14 cellular contexts compared by ENCODE assay signal in the genomic region with DNA sequence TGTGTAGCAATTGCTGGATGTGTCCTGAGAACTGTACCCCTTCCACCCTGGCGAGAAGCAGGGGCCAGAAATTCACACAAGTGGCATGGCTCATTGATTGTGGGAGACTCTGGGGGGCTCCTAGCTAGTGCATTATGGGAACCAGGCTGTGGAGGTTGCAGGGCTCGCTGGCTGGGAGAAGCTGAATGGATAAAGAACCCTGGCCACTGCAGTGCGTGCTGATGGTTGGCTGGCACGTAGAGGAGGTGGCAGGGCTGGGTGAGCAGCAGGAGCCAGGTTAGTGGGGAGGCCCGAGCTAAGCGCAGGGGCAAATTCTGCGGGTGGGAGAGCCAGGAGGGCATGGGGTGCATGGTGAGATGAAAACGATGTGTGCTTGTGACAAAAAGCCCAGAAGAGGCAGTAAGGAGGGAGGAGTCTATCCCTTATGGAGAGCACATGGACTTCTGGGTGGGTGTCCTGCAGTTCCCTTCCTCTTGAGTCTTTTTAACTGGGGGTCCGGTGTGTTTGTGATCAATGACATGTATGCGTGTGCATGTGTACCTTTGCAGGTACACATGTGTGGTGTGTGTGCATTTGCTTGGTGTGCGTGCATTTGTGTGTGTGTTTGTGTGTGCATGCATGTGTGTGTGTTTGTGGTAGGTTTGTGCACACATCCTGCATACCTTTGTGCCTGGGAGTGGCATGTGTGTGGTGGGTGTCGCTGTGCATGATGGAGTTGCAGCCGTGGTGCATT. TPM values are rescaled to one million over a fixed set of nuclear protein-coding genes. Genes with fewer than 3 reads are reported as not detected.
A peak's percentile ranks its signal among the peaks of the same experiment; 100 is the strongest.
DNase-seq lines count a peak whose midpoint lies in the region; ATAC-seq and TF ChIP-seq lines count a peak whose summit lies in the region.
"Had no signal": no experiment of that assay in that cellular context is flagged by ENCODE, and none has a peak within 500 bp of the region (broad histone marks: within the 10 kb centered on the region; RNA-seq: fewer than 3 reads in every experiment).

No MANE protein-coding gene starts in this region.

- peaks cover 14% of the 10 kb centered on the region for H3K4me1 Mint-ChIP-seq in activated T-helper 17 cell treated with anti-CD3 and anti-CD28 coated beads, Interleukin-2, amount 50 U/mL, for 72 hours

- 96% methylated on average over 13 of the region's 13 CpGs for WGBS in mesenchymal stem cell
- WGBS in right cardiac atrium, result 84% methylated on average over 13 of the region's 13 CpGs

- H3K9me3 ChIP-seq in left ventricle myocardium inferior (replicated peaks) (no peaks in the 10 kb centered on the region), right atrium auricular region (no peaks in the 10 kb centered on the region), mesenchymal stem cell (ENCODE audit: control insufficient read depth, low read length) (no peaks in the 10 kb centered on the region), right cardiac atrium (ENCODE audit: control insufficient read depth, low read length) (no peaks in the 10 kb centered on the region)
- H3K9me3 ChIP-seq: transverse colon had no signal

- peak overlapping the region; percentile 98 for H3K4me3 Mint-ChIP-seq in activated T-helper 17 cell treated with anti-CD3 and anti-CD28 coated beads, Interleukin-2, amount 50 U/mL, for 72 hours

- H3K27ac ChIP-seq in left ventricle myocardium inferior (replicated peaks), result peak overlapping the region; percentile 97
- no peak overlapping the region for H3K27ac ChIP-seq in right atrium auricular region
- no peak overlapping the region for H3K27ac ChIP-seq in mesenchymal stem cell (ENCODE audit: low read length, poor library complexity, severe bottlenecking)
- H3K27ac ChIP-seq in right cardiac atrium (ENCODE audit: low read length), result no peak overlapping the region
- H3K27ac ChIP-seq: PC-9, transverse colon had no signal

- H2BK12ac ChIP-seq in mesenchymal stem cell (ENCODE audit: low read length in 2 of 2), result no peak overlapping the region

- H3K27ac Mint-ChIP-seq in activated T-helper 17 cell treated with anti-CD3 and anti-CD28 coated beads, Interleukin-2, amount 50 U/mL, for 72 hours, result peak overlapping the region; percentile 42

- H3K27me3 ChIP-seq in left ventricle myocardium inferior (ENCODE audit: low read depth), result no peaks in the 10 kb centered on the region
- no peaks in the 10 kb centered on the region for H3K27me3 ChIP-seq in right atrium auricular region
- H3K27me3 ChIP-seq in mesenchymal stem cell (ENCODE audit: control insufficient read depth in 1 of 2, insufficient read depth in 1 of 2, low read length in 2 of 2), result no peaks in the 10 kb centered on the region
- no peaks in the 10 kb centered on the region for H3K27me3 ChIP-seq in right cardiac atrium (ENCODE audit: control insufficient read depth, insufficient read depth)
- H3K27me3 ChIP-seq: transverse colon had no signal

- H3K9ac ChIP-seq in mesenchymal stem cell (ENCODE audit: low read length), result peak overlapping the region; percentile 98

- in situ Hi-C loops in G401 (cut with HindIII; ENCODE audit: low sequenced_read_pairs), result no loop called here

- H3K18ac ChIP-seq in mesenchymal stem cell (ENCODE audit: low read depth in 1 of 2, low read length in 2 of 2), result no peak overlapping the region

- no peak overlapping the region for H2AFZ ChIP-seq in mesenchymal stem cell (ENCODE audit: low read depth, low read length)
- H2AFZ ChIP-seq: PC-9 had no signal

- no peak overlapping the region for H2BK15ac ChIP-seq in mesenchymal stem cell (ENCODE audit: low read depth, poor library complexity, severe bottlenecking)

- H3K4me1 ChIP-seq in left ventricle myocardium inferior (peaks cover 83% of the 10 kb centered on the region), right atrium auricular region (peaks cover 0 to 66% of the 10 kb centered on the region in 2 donors), mesenchymal stem cell (ENCODE audit: control insufficient read depth, insufficient read depth, low read depth, low read length) (peaks cover 39% of the 10 kb centered on the region), right cardiac atrium (ENCODE audit: control insufficient read depth, insufficient read depth, low read length) (peaks cover 14% of the 10 kb centered on the region)

- no peak overlapping the region for H4K8ac ChIP-seq in mesenchymal stem cell (ENCODE audit: low read length)

- H3K36me3 Mint-ChIP-seq in activated T-helper 17 cell treated with anti-CD3 and anti-CD28 coated beads, Interleukin-2, amount 50 U/mL, for 72 hours (ENCODE audit: low read depth), result peaks cover 62% of the 10 kb centered on the region

- no peak for ATAC-seq in activated T-helper 17 cell treated with anti-CD3 and anti-CD28 coated beads, Interleukin-2, amount 50 U/mL, for 72 hours (replicated peaks)
- no peak for ATAC-seq in right cardiac atrium
- ATAC-seq: left lobe of liver had no signal

- H3K4me3 ChIP-seq in left ventricle myocardium inferior (no peak overlapping the region), right atrium auricular region (no peak overlapping the region), mesenchymal stem cell (ENCODE audit: insufficient read depth in 1 of 2, low read depth in 1 of 2, low read length in 2 of 2) (no peak overlapping the region), right cardiac atrium (ENCODE audit: low read length) (no peak overlapping the region)
- H3K4me3 ChIP-seq: PC-9, transverse colon had no signal

- H3K23ac ChIP-seq in mesenchymal stem cell (ENCODE audit: low read length in 2 of 2), result no peak overlapping the region

- H3K4me2 ChIP-seq in mesenchymal stem cell (ENCODE audit: low read length, poor library complexity, severe bottlenecking), result no peak overlapping the region
- H3K4me2 ChIP-seq: PC-9 had no signal

- peaks cover 29% of the 10 kb centered on the region for H3K79me1 ChIP-seq in mesenchymal stem cell (replicated peaks; ENCODE audit: low read length, poor library complexity, severe bottlenecking)

- no peak overlapping the region for H3K4ac ChIP-seq in mesenchymal stem cell (ENCODE audit: low read depth in 1 of 2, low read length in 2 of 2)

- no peak overlapping the region for H2BK5ac ChIP-seq in mesenchymal stem cell (ENCODE audit: low read depth, low read length, poor library complexity, severe bottlenecking)

- TF ChIP-seq CTCF in left ventricle myocardium inferior (IDR thresholded peaks at IDR 0.05; ENCODE audit: borderline replicate concordance) (no peak), right atrium auricular region (IDR thresholded peaks at IDR 0.05) (no peak)

- no peaks in the 10 kb centered on the region for H3K9me3 Mint-ChIP-seq in activated T-helper 17 cell treated with anti-CD3 and anti-CD28 coated beads, Interleukin-2, amount 50 U/mL, for 72 hours

- intact Hi-C loops in left ventricle myocardium inferior (cut with micrococcal nuclease) (no loop called here), right cardiac atrium (cut with DNase I) (no loop called here)

- H3K14ac ChIP-seq in mesenchymal stem cell (ENCODE audit: low read length in 2 of 2), result no peak overlapping the region

- no peak for DNase-seq in left ventricle myocardium inferior
- no peak for DNase-seq in right atrium auricular region (ENCODE audit: low spot score)
- no peak for DNase-seq in mesenchymal stem cell
- DNase-seq in G401 (ENCODE audit: low spot score), result no peak
- DNase-seq in middle frontal gyrus (ENCODE audit: extremely low spot score, low spot score), result no peak
- no peak for DNase-seq in A172 (ENCODE audit: low spot score)
- no peak for DNase-seq in right cardiac atrium
- DNase-seq: C1 segment of cervical spinal cord, IMR-90, NCI-H2107, PC-9, transverse colon had no signal

- H2BK120ac ChIP-seq in mesenchymal stem cell (ENCODE audit: low read depth, low read length), result no peak overlapping the region

- H2AK5ac ChIP-seq in mesenchymal stem cell (ENCODE audit: low read length, severe bottlenecking), result no peak overlapping the region

- H3K27me3 Mint-ChIP-seq in activated T-helper 17 cell treated with anti-CD3 and anti-CD28 coated beads, Interleukin-2, amount 50 U/mL, for 72 hours, result no peaks in the 10 kb centered on the region

- peak overlapping the region; percentile 34 for H4K91ac ChIP-seq in mesenchymal stem cell (ENCODE audit: low read length)

- H3K36me3 ChIP-seq in left ventricle myocardium inferior (peaks cover 33% of the 10 kb centered on the region), right atrium auricular region (peaks cover 29% of the 10 kb centered on the region), mesenchymal stem cell (ENCODE audit: control insufficient read depth in 1 of 2, insufficient read depth in 2 of 2, low read depth in 1 of 2, low read length in 2 of 2) (peaks cover 33 to 69% of the 10 kb centered on the region in 2 experiments)
- H3K36me3 ChIP-seq: transverse colon had no signal

RNA-seq across cellular contexts. Expression of a gene that starts 3.6 kb away (rescaled TPM):
- total RNA-seq in left ventricle myocardium inferior (150 TPM), right atrium auricular region (100 to 1,000 TPM; 179 to 277 TPM), right cardiac atrium (100 to 1,000 TPM; 151 to 202 (median 169) TPM)
- total RNA-seq in activated T-helper 17 cell treated with anti-CD3 and anti-CD28 coated beads, Interleukin-2, amount 50 U/mL, for 72 hours, result 100 to 1,000 TPM; 284 to 285 TPM
- 218 TPM for polyA plus RNA-seq in mesenchymal stem cell (2013, experiment 1 of 2)
- 225 TPM for polyA plus RNA-seq in mesenchymal stem cell (2013, experiment 2 of 2)
- 172 and 313 TPM in 2 replicates for total RNA-seq in G401 (2014; rRNA removed; shearing (Covaris generic))
- total RNA-seq in A172 (2014; rRNA removed; shearing (Covaris generic)), result 407 and 501 TPM in 2 replicates
- polyA plus RNA-seq in right cardiac atrium, result 315 TPM

RNA-seq across cellular contexts. Expression of a gene that starts 6.1 kb away (rescaled TPM):
- total RNA-seq in left ventricle myocardium inferior (1.0 TPM), right atrium auricular region (1 to 10 TPM in 1 of 2 donors, under 1 TPM in 1; 0.93 to 2.3 TPM), right cardiac atrium (1 to 10 TPM; 1.2 to 2.2 (median 1.7) TPM)
- under 1 TPM; 0.43 to 0.61 TPM for total RNA-seq in activated T-helper 17 cell treated with anti-CD3 and anti-CD28 coated beads, Interleukin-2, amount 50 U/mL, for 72 hours
- polyA plus RNA-seq in mesenchymal stem cell (2013, experiment 1 of 2), result 0.33 TPM
- 0.37 TPM for polyA plus RNA-seq in mesenchymal stem cell (2013, experiment 2 of 2)
- 0.74 and 1.2 TPM in 2 replicates for total RNA-seq in G401 (2014; rRNA removed; shearing (Covaris generic))
- 6.6 and 16.8 TPM in 2 replicates for total RNA-seq in A172 (2014; rRNA removed; shearing (Covaris generic))
- 1.3 TPM for polyA plus RNA-seq in right cardiac atrium

RNA-seq across cellular contexts. Expression of a gene that starts 22.0 kb away (rescaled TPM):
- total RNA-seq in left ventricle myocardium inferior, result 15.0 TPM
- 1 to 10 TPM; 6.7 to 7.1 TPM for total RNA-seq in right atrium auricular region
- 1 to 10 TPM; 6.6 to 8.8 TPM for total RNA-seq in activated T-helper 17 cell treated with anti-CD3 and anti-CD28 coated beads, Interleukin-2, amount 50 U/mL, for 72 hours
- 1.2 TPM for polyA plus RNA-seq in mesenchymal stem cell (2013, experiment 1 of 2)
- 1.7 TPM for polyA plus RNA-seq in mesenchymal stem cell (2013, experiment 2 of 2)
- total RNA-seq in G401 (2014; rRNA removed; shearing (Covaris generic)), result 9.7 and 19.0 TPM in 2 replicates
- total RNA-seq in A172 (2014; rRNA removed; shearing (Covaris generic)), result 7.4 and 8.5 TPM in 2 replicates
- total RNA-seq in right cardiac atrium, result 10 to 100 TPM in 2 of 4 donors, 1 to 10 TPM in 2; 8.3 to 12.0 (median 10.3) TPM
- 4.5 TPM for polyA plus RNA-seq in right cardiac atrium

RNA-seq across cellular contexts. Expression of a gene that starts 34.5 kb away (rescaled TPM):
- 51.0 TPM for total RNA-seq in left ventricle myocardium inferior
- 10 to 100 TPM; 76.6 to 81.2 TPM for total RNA-seq in right atrium auricular region
- 10 to 100 TPM; 42.3 to 48.6 TPM for total RNA-seq in activated T-helper 17 cell treated with anti-CD3 and anti-CD28 coated beads, Interleukin-2, amount 50 U/mL, for 72 hours
- polyA plus RNA-seq in mesenchymal stem cell (2013, experiment 1 of 2), result 49.1 TPM
- polyA plus RNA-seq in mesenchymal stem cell (2013, experiment 2 of 2), result 50.1 TPM
- total RNA-seq in G401 (2014; rRNA removed; shearing (Covaris generic)), result 93.7 and 103 TPM in 2 replicates
- 103 and 141 TPM in 2 replicates for total RNA-seq in A172 (2014; rRNA removed; shearing (Covaris generic))
- 10 to 100 TPM; 51.6 to 56.5 (median 52.8) TPM for total RNA-seq in right cardiac atrium
- polyA plus RNA-seq in right cardiac atrium, result 103 TPM

RNA-seq across cellular contexts. Expression of a gene that starts 40.5 kb away (rescaled TPM):
- 7.1 TPM for total RNA-seq in left ventricle myocardium inferior
- 1 to 10 TPM; 4.5 to 4.9 TPM for total RNA-seq in right atrium auricular region
- total RNA-seq in activated T-helper 17 cell treated with anti-CD3 and anti-CD28 coated beads, Interleukin-2, amount 50 U/mL, for 72 hours, result 10 to 100 TPM; 18.3 TPM
- polyA plus RNA-seq in mesenchymal stem cell (2013, experiment 1 of 2), result 10.8 TPM
- 11.6 TPM for polyA plus RNA-seq in mesenchymal stem cell (2013, experiment 2 of 2)
- 29.7 and 36.9 TPM in 2 replicates for total RNA-seq in G401 (2014; rRNA removed; shearing (Covaris generic))
- total RNA-seq in A172 (2014; rRNA removed; shearing (Covaris generic)), result 31.7 and 31.8 TPM in 2 replicates
- 1 to 10 TPM; 6.3 to 8.6 (median 7.4) TPM for total RNA-seq in right cardiac atrium
- polyA plus RNA-seq in right cardiac atrium, result 7.9 TPM
